In genomic region chr14:89672636-89673279, GRCh38 we compare ENCODE assay signal across 14 cellular contexts.
A peak's percentile ranks its signal among the peaks of the same experiment; 100 is the strongest.
DNase-seq lines count a peak whose midpoint lies in the region; ATAC-seq and TF ChIP-seq lines count a peak whose summit lies in the region.
"Had no signal": no experiment of that assay in that cellular context is flagged by ENCODE, and none has a peak within 500 bp of the region (broad histone marks: within the 10 kb centered on the region; RNA-seq: fewer than 3 reads in every experiment).

No MANE protein-coding gene starts in this region.

- TF ChIP-seq POLR2A in thyroid gland (IDR thresholded peaks at IDR 0.05): no peak

- H3K27me3 Mint-ChIP-seq in activated naive CD4-positive, alpha-beta T cell treated with anti-CD3 and anti-CD28 coated beads, Interleukin-2, amount 50 U/mL, for 24 hours: no peaks in the 10 kb centered on the region
- no peaks in the 10 kb centered on the region for H3K27me3 Mint-ChIP-seq in naive thymus-derived CD8-positive, alpha-beta T cell
- H3K27me3 Mint-ChIP-seq: activated B cell treated with CpG ODN at 0.5 μM for 24 hours had no signal

- no peak overlapping the region for H3K4me3 ChIP-seq in SK-N-MC
- H3K4me3 ChIP-seq in thyroid gland (replicated peaks in 1 of 3): no peak overlapping the region
- H3K4me3 ChIP-seq: spleen, upper lobe of left lung had no signal

- H3K27me3 ChIP-seq in thyroid gland: no peaks in the 10 kb centered on the region
- H3K27me3 ChIP-seq: spleen, upper lobe of left lung had no signal

- ATAC-seq in left cardiac atrium: peak in 1 of 2 donors; percentile 56
- ATAC-seq in naive thymus-derived CD8-positive, alpha-beta T cell: no peak
- ATAC-seq in GM18867 (IDR thresholded peaks at IDR 0.05; ENCODE audit: unreplicated experiment): no peak

- no peaks in the 10 kb centered on the region for H3K9me3 Mint-ChIP-seq in activated naive CD4-positive, alpha-beta T cell treated with anti-CD3 and anti-CD28 coated beads, Interleukin-2, amount 50 U/mL, for 24 hours
- no peaks in the 10 kb centered on the region for H3K9me3 Mint-ChIP-seq in naive thymus-derived CD8-positive, alpha-beta T cell
- H3K9me3 Mint-ChIP-seq: activated B cell treated with CpG ODN at 0.5 μM for 24 hours; activated T-cell treated with anti-CD3 and anti-CD28 coated beads, Interleukin-2, amount 50 U/mL, for 72 hours had no signal

- H3K36me3 ChIP-seq in SK-N-MC (ENCODE audit: insufficient read depth, low read length) (no peaks in the 10 kb centered on the region), thyroid gland (no peaks in the 10 kb centered on the region)
- H3K36me3 ChIP-seq: spleen, upper lobe of left lung had no signal

- peak overlapping the region; percentile 37 for H3K27ac Mint-ChIP-seq in activated naive CD4-positive, alpha-beta T cell treated with anti-CD3 and anti-CD28 coated beads, Interleukin-2, amount 50 U/mL, for 24 hours
- peak overlapping the region in 5 of 10 donors; percentile 52 to 73 (median 64) for H3K27ac Mint-ChIP-seq in naive thymus-derived CD8-positive, alpha-beta T cell
- H3K27ac Mint-ChIP-seq: activated B cell treated with CpG ODN at 0.5 μM for 24 hours; activated T-cell treated with anti-CD3 and anti-CD28 coated beads, Interleukin-2, amount 50 U/mL, for 72 hours had no signal

- H3K9me3 ChIP-seq in SK-N-MC (ENCODE audit: low read depth, low read length) (no peaks in the 10 kb centered on the region), thyroid gland (no peaks in the 10 kb centered on the region)
- H3K9me3 ChIP-seq: spleen, upper lobe of left lung had no signal

- no peaks in the 10 kb centered on the region for H3K4me1 ChIP-seq in thyroid gland

- TF ChIP-seq CTCF in thyroid gland (IDR thresholded peaks at IDR 0.05): no peak

- H3K4me3 Mint-ChIP-seq in activated naive CD4-positive, alpha-beta T cell treated with anti-CD3 and anti-CD28 coated beads, Interleukin-2, amount 50 U/mL, for 24 hours: no peak overlapping the region
- peak overlapping the region in 1 of 10 donors; percentile 15 for H3K4me3 Mint-ChIP-seq in naive thymus-derived CD8-positive, alpha-beta T cell
- H3K4me3 Mint-ChIP-seq: activated B cell treated with CpG ODN at 0.5 μM for 24 hours had no signal

- no peaks in the 10 kb centered on the region for H3K36me3 Mint-ChIP-seq in activated naive CD4-positive, alpha-beta T cell treated with anti-CD3 and anti-CD28 coated beads, Interleukin-2, amount 50 U/mL, for 24 hours
- H3K36me3 Mint-ChIP-seq in naive thymus-derived CD8-positive, alpha-beta T cell: no peaks in the 10 kb centered on the region

- no peak overlapping the region for H3K27ac ChIP-seq in SK-N-MC
- no peak overlapping the region for H3K27ac ChIP-seq in thyroid gland
- H3K27ac ChIP-seq: RWPE1, spleen, upper lobe of left lung had no signal

- peaks cover 46% of the 10 kb centered on the region for H3K4me1 Mint-ChIP-seq in activated naive CD4-positive, alpha-beta T cell treated with anti-CD3 and anti-CD28 coated beads, Interleukin-2, amount 50 U/mL, for 24 hours
- peaks cover 27 to 48% (median 46%) of the 10 kb centered on the region in 4 donors for H3K4me1 Mint-ChIP-seq in naive thymus-derived CD8-positive, alpha-beta T cell

- H3K9ac ChIP-seq in SK-N-MC (ENCODE audit: insufficient read length): no peak overlapping the region

- intact Hi-C loops in left cardiac atrium (cut with DNase I) (no loop called here), thyroid gland (cut with DNase I) (no loop called here)

- 63 to 66% methylated on average over 12 of the region's 12 CpGs for WGBS in thyroid gland, 2 donors

- POLR2A ChIA-PET in naive thymus-derived CD8-positive, alpha-beta T cell (lab: Charles Lee): interaction anchor here (0.7 to 2.5 kb wide), 3 partner anchors 12 to 48 kb away, joined by 3 to 7 read pairs (median 3); no protein-coding TSS in a partner anchor

- no peak for DNase-seq in activated naive CD4-positive, alpha-beta T cell (lab: John Stamatoyannopoulos, UW)
- DNase-seq in SK-N-MC (ENCODE audit: low read depth, low spot score) (peak; percentile 6), left cardiac atrium (peak; percentile 45), thyroid gland (peak; percentile 12 to 16), SW 1271 (lab: John Stamatoyannopoulos, UW) (no peak)
- no peak for DNase-seq in naive thymus-derived CD8-positive, alpha-beta T cell
- DNase-seq: activated B cell treated with CpG ODN at 0.5 μM for 24 hours; activated T-cell treated with anti-CD3 and anti-CD28 coated beads, Interleukin-2, amount 50 U/mL, for 72 hours; NCI-H2227 treated with DMSO at 0.1 percent for 48 hours; spleen had no signal

Comparison
In these comparisons a context has a peak if more than half of its experiments do, and no peak if none do; other contexts are left out.
1. DNase-seq: peak in SK-N-MC (single experiment), left cardiac atrium (single experiment) and thyroid gland (2 of 2); none in activated naive CD4-positive, alpha-beta T cell (0 of 4), naive thymus-derived CD8-positive, alpha-beta T cell (0 of 10) and SW 1271 (0 of 2).